ENCODE assay signal across 1 cellular context in the genomic region with DNA sequence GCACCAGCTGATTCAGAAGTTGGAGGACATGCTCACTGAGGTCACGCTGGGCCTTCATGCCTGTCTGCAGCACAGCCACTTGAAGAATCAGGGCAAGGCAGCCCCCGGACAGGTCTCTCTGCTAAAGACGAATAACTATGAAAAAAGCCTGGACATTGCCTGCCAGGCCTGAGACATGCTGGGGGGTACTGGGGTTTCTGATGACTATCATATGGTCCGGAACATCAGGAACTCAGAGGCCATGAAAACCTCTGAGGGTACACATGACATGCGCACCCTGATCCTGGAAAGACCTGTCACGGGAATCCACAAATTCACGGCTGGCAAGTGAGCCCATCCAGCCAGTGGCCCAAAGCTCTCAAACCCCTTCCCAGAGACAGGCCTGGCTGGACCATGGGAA.
TF ChIP-seq lines count a peak whose summit lies in the region.

No MANE protein-coding gene starts in this region.

TF ChIP-seq in GM12878, 131 proteins besides CTCF, POLR2A, EP300 and RAD21:
- TF ChIP-seq, protein P1, sequence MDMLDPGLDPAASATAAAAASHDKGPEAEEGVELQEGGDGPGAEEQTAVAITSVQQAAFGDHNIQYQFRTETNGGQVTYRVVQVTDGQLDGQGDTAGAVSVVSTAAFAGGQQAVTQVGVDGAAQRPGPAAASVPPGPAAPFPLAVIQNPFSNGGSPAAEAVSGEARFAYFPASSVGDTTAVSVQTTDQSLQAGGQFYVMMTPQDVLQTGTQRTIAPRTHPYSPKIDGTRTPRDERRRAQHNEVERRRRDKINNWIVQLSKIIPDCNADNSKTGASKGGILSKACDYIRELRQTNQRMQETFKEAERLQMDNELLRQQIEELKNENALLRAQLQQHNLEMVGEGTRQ (IDR thresholded peaks at IDR 0.05; ENCODE audit: borderline replicate concordance, low read depth, low read length), result no peak
- TF ChIP-seq ZZZ3 (IDR thresholded peaks at IDR 0.05; ENCODE audit: control insufficient read depth, insufficient read length, low read depth) (no peak), CHD2 (IDR thresholded peaks at IDR 0.05; ENCODE audit: borderline replicate concordance, low read depth, low read length) (0 out of 2 replicates have a peak, but pooled peaks have one; percentile 4), HDAC6 (IDR thresholded peaks at IDR 0.05; ENCODE audit: unreplicated experiment) (no peak)
